Comparison of ENCODE assay signal across 1 cellular context in genomic region chr12:51195841-51196240, GRCh38.
TF ChIP-seq lines count a peak whose summit lies in the region.

No MANE protein-coding gene starts in this region.

TF ChIP-seq in SK-N-SH treated with all-trans-retinoic acid at 6 μM for 48 hours, 23 proteins besides CTCF, POLR2A, EP300 and RAD21 (continued from another document):
- TF ChIP-seq, protein P1, sequence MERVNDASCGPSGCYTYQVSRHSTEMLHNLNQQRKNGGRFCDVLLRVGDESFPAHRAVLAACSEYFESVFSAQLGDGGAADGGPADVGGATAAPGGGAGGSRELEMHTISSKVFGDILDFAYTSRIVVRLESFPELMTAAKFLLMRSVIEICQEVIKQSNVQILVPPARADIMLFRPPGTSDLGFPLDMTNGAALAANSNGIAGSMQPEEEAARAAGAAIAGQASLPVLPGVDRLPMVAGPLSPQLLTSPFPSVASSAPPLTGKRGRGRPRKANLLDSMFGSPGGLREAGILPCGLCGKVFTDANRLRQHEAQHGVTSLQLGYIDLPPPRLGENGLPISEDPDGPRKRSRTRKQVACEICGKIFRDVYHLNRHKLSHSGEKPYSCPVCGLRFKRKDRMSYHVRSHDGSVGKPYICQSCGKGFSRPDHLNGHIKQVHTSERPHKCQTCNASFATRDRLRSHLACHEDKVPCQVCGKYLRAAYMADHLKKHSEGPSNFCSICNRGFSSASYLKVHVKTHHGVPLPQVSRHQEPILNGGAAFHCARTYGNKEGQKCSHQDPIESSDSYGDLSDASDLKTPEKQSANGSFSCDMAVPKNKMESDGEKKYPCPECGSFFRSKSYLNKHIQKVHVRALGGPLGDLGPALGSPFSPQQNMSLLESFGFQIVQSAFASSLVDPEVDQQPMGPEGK (CRISPR knock-in tag; IDR thresholded peaks at IDR 0.05; ENCODE audit: borderline replicate concordance) = no peak
